18 cellular contexts compared by ENCODE assay signal in the genomic region with DNA sequence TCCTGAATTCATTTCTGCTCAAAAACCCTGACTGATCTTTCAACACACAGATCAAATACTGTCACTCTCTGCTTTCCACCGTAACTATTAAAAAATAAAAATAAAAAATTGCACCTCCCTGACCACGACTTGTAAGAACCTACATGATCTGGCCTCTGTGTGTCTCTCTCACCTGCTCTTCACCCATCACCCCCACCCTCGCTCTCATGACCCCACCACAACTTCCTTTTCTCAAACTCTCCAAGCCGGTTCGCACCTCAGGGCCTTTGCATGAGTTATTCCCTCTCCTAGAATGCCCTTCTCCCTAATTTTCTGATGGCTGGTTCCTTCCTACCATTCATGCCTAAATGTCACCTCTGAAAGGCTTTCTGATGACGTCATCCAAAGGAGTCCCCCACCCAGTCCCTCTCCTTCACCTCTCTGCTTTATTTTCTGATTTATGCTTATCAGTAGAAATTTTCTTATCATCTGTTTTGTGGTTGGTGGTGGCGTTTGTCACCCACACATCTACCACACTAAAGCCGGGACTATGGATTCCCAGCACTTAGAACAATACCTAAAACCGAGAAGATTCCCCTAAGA. TPM values are rescaled to one million over a fixed set of nuclear protein-coding genes. Genes with fewer than 3 reads are reported as not detected.
DNase-seq lines count a peak whose midpoint lies in the region; ATAC-seq and TF ChIP-seq lines count a peak whose summit lies in the region.
"Had no signal": no experiment of that assay in that cellular context is flagged by ENCODE, and none has a peak within 500 bp of the region (broad histone marks: within the 10 kb centered on the region; RNA-seq: fewer than 3 reads in every experiment).

No MANE protein-coding gene starts in this region.

- H3K27ac Mint-ChIP-seq in nephron progenitor cell: peak overlapping the region; percentile 26
- H3K27ac Mint-ChIP-seq: H9 had no signal

- H3K9me3 ChIP-seq in body of pancreas: no peaks in the 10 kb centered on the region

- peaks cover 56% of the 10 kb centered on the region for H3K4me1 Mint-ChIP-seq in nephron progenitor cell

- peaks cover 30% of the 10 kb centered on the region for H3K36me3 Mint-ChIP-seq in nephron progenitor cell (ENCODE audit: low read depth)

- intact Hi-C loops in body of pancreas (cut with DNase I): loop anchor here (10.0 kb wide), 1 partner anchor 87 kb away; no protein-coding TSS in a partner anchor

- ATAC-seq in body of pancreas (peak; percentile 22), HG03565 (IDR thresholded peaks at IDR 0.05; ENCODE audit: unreplicated experiment) (no peak)
- ATAC-seq: PC-3 had no signal

- no peaks in the 10 kb centered on the region for H3K27me3 ChIP-seq in body of pancreas
- no peaks in the 10 kb centered on the region for H3K27me3 ChIP-seq in brain microvascular endothelial cell (replicated peaks)

- peaks cover 66% of the 10 kb centered on the region for H3K4me1 ChIP-seq in body of pancreas

- H3K4me3 ChIP-seq in Jurkat, Clone E6-1 (ENCODE audit: low read length): no peak overlapping the region
- H3K4me3 ChIP-seq in body of pancreas (no peak overlapping the region), brain microvascular endothelial cell (ENCODE audit: low read depth, low read length) (no peak overlapping the region)

- 72 to 77% methylated on average over 9 of the region's 9 CpGs for WGBS in body of pancreas, 2 donors

- H3K36me3 ChIP-seq in body of pancreas (replicated peaks in 1 of 2; ENCODE audit: insufficient read depth in 1 of 2, low read depth in 2 of 2) (no peaks in the 10 kb centered on the region), brain microvascular endothelial cell (replicated peaks) (no peaks in the 10 kb centered on the region)

- TF ChIP-seq POLR2A in body of pancreas (IDR thresholded peaks at IDR 0.05): no peak

- H3K27me3 Mint-ChIP-seq in nephron progenitor cell (ENCODE audit: low read depth, poor library complexity): no peaks in the 10 kb centered on the region

- TF ChIP-seq CTCF in body of pancreas (IDR thresholded peaks at IDR 0.05): no peak
- TF ChIP-seq CTCF in nephron progenitor cell (IDR thresholded peaks at IDR 0.05): no peak
- no peak for TF ChIP-seq CTCF in brain microvascular endothelial cell (IDR thresholded peaks at IDR 0.05; ENCODE audit: low read depth, low read length, missing control alignments)

- H3K4me3 Mint-ChIP-seq in nephron progenitor cell: no peak overlapping the region
- H3K4me3 Mint-ChIP-seq: H9 had no signal

- DNase-seq in Jurkat, Clone E6-1 (ENCODE audit: low read depth, low spot score): peak; percentile 4
- no peak for DNase-seq in body of pancreas
- no peak for DNase-seq in nephron progenitor cell
- DNase-seq in brain microvascular endothelial cell: no peak
- DNase-seq in glomerular visceral epithelial cell (ENCODE audit: extremely low spot score): no peak
- DNase-seq in cerebellar cortex (ENCODE audit: low spot score): no peak
- DNase-seq: DND-41, H9, MV-4-11, NCI-H187 treated with DMSO at 0.1 percent for 48 hours, NCI-H345, NCI-H524 treated with DMSO at 0.1 percent for 48 hours, SIG-M5 had no signal

- H3K27ac ChIP-seq in body of pancreas (peak overlapping the region in 2 of 4 donors; percentile 7 to 20), brain microvascular endothelial cell (no peak overlapping the region)
- H3K27ac ChIP-seq: C4-2B, KMS-11, RWPE1 had no signal

- H3K9me3 Mint-ChIP-seq in nephron progenitor cell: no peaks in the 10 kb centered on the region
- H3K9me3 Mint-ChIP-seq: H9 had no signal

- in situ Hi-C loops in brain microvascular endothelial cell (cut with HindIII; ENCODE audit: low pct_ligation_motif_present, low sequenced_read_pairs): no loop called here

RNA-seq across cellular contexts. Expression of a gene that starts 9.1 kb away (rescaled TPM):
- polyA plus RNA-seq in Jurkat, Clone E6-1 (2012; ENCODE audit: insufficient read depth, insufficient read length): 4.1 TPM
- 10 to 100 TPM in 1 of 2 donors, 1 to 10 TPM in 1; 9.3 to 13.2 TPM for total RNA-seq in body of pancreas
